8 cellular contexts compared by ENCODE assay signal in the genomic region with DNA sequence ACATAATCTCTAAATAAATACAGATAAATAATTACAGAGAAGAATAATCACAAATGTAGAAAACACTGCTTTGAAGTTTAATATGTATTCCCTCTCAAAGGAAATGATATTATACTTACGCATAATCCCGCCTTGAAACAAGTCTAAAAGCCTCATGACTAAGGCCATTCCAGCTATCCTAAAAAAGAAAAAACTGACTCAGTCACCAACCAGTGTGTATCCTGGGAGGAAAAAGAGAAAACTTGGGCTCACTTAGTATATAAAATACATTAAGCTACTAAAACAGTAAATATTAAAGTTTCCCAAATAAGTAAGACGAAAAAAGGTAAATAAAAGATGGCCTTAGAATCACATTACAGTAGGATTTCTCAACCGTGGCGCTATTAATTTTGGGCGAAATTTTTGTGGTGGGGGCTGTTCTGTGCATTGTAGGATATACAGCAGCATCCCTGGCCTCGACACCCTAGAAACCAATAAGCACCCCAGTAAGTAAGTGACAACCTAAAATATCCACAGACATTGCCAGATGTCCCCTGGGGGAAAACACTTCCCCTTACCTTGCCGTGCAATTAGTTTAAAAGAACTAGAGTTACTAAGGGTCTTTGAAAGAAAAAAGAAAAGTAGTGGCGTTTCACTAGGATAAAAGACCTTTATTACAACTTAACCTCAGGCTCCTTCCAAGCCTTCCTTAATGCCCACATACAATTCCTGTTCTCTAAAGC. TPM values are rescaled to one million over a fixed set of nuclear protein-coding genes. Genes with fewer than 3 reads are reported as not detected.
A peak's percentile ranks its signal among the peaks of the same experiment; 100 is the strongest.
DNase-seq lines count a peak whose midpoint lies in the region; FAIRE-seq and TF ChIP-seq lines count a peak whose summit lies in the region.

No MANE protein-coding gene starts in this region.

- no peaks in the 10 kb centered on the region for H3K9me3 ChIP-seq in trophoblast cell (ENCODE audit: insufficient read depth, low read depth, low read length)

- H3K23ac ChIP-seq in trophoblast cell (ENCODE audit: low read length) = no peak overlapping the region

- peaks cover 27 to 35% of the 10 kb centered on the region in 2 experiments for H3K36me3 ChIP-seq in trophoblast cell (ENCODE audit: control insufficient read depth in 1 of 2, insufficient read depth in 2 of 2, low read length in 2 of 2)

- no peak overlapping the region for H2AFZ ChIP-seq in trophoblast cell (ENCODE audit: insufficient read depth, low read length, poor library complexity)

- FAIRE-seq in RCC 7860 (lab: Jason Lieb, UNC) = peak; percentile 10
- FAIRE-seq in urothelium cell line (lab: Jason Lieb, UNC) = no peak

- H3K27ac ChIP-seq in trophoblast cell (ENCODE audit: low read depth, low read length) = peak overlapping the region; percentile 92

- peak overlapping the region; percentile 93 for H3K4ac ChIP-seq in trophoblast cell (ENCODE audit: low read depth, low read length)

- H2AK5ac ChIP-seq in trophoblast cell (ENCODE audit: low read length) = no peak overlapping the region

- no peak overlapping the region for H4K8ac ChIP-seq in trophoblast cell (ENCODE audit: low read depth, low read length)

- no peak overlapping the region for H4K12ac ChIP-seq in trophoblast cell (ENCODE audit: low read depth, low read length)

- H3K14ac ChIP-seq in trophoblast cell (ENCODE audit: low read length) = no peak overlapping the region

- no peak overlapping the region for H3K4me3 ChIP-seq in trophoblast cell (ENCODE audit: low read depth, low read length)

- H3K9ac ChIP-seq in trophoblast cell (ENCODE audit: low read length) = peak overlapping the region; percentile 86

- DNase-seq in EH (ENCODE audit: low read depth) (peak; percentile 48), RCC 7860 (ENCODE audit: low spot score) (peak; percentile 32), erythroblast (lab: John Stamatoyannopoulos, UW) (peak; percentile 30 to 65), trophoblast cell (no peak), NCI-H1105 treated with DMSO at 0.1 percent for 48 hours (lab: John Stamatoyannopoulos, UW) (no peak), urothelium cell line (ENCODE audit: low spot score) (no peak), D341Med (ENCODE audit: low spot score) (no peak), SHP77 (lab: John Stamatoyannopoulos, UW) (no peak)

- TF ChIP-seq POLR2A in erythroblast (IDR thresholded peaks at IDR 0.05; ENCODE audit: low read length) = no peak

- H2BK5ac ChIP-seq in trophoblast cell (ENCODE audit: low read depth, low read length, poor library complexity) = no peak overlapping the region

- peak overlapping the region; percentile 68 for H3K4me2 ChIP-seq in trophoblast cell (ENCODE audit: low read length)

- H3K4me1 ChIP-seq in trophoblast cell (ENCODE audit: control insufficient read depth in 1 of 2, insufficient read depth in 2 of 2, low read length in 2 of 2) = peaks cover 3 to 5% of the 10 kb centered on the region in 2 experiments

- no CpG with 5 or more reads among the region's 9 CpGs for WGBS in trophoblast cell (ENCODE audit: extremely low coverage, insufficient coverage, insufficient read length)

- no peak overlapping the region for H4K91ac ChIP-seq in trophoblast cell (ENCODE audit: low read depth, low read length)

- no peaks in the 10 kb centered on the region for H3K27me3 ChIP-seq in trophoblast cell (ENCODE audit: insufficient read depth, low read length)

- peaks cover 9% of the 10 kb centered on the region for H3K79me2 ChIP-seq in trophoblast cell (ENCODE audit: control insufficient read depth, insufficient read depth, low read length, poor library complexity)

- peaks cover 13% of the 10 kb centered on the region for H3K79me1 ChIP-seq in trophoblast cell (ENCODE audit: low read length)

- no peak overlapping the region for H3K18ac ChIP-seq in trophoblast cell (ENCODE audit: low read length)

- no peak overlapping the region for H2BK12ac ChIP-seq in trophoblast cell (ENCODE audit: low read length)

- H2BK120ac ChIP-seq in trophoblast cell (ENCODE audit: insufficient read depth, low read length, poor library complexity) = no peak overlapping the region

RNA-seq across cellular contexts. Expression of gene HSPA9, which starts 1.1 kb away (rescaled TPM):
- 109 and 112 TPM in 2 replicates for polyA plus RNA-seq in trophoblast cell (2013)

RNA-seq across cellular contexts. Expression of gene ETF1, which starts 31.1 kb away (rescaled TPM):
- polyA plus RNA-seq in trophoblast cell (2013) = 165 and 167 TPM in 2 replicates

Comparison
In these comparisons a context has a peak if more than half of its experiments do, and no peak if none do; other contexts are left out.
1. DNase-seq: peak in EH (single experiment), RCC 7860 (single experiment) and erythroblast (2 of 2); none in trophoblast cell (0 of 2), NCI-H1105 treated with DMSO at 0.1 percent for 48 hours (single experiment), urothelium cell line (single experiment), D341Med (single experiment) and SHP77 (0 of 2).